Comparison of ENCODE assay signal across 1 cellular context in the genomic region with DNA sequence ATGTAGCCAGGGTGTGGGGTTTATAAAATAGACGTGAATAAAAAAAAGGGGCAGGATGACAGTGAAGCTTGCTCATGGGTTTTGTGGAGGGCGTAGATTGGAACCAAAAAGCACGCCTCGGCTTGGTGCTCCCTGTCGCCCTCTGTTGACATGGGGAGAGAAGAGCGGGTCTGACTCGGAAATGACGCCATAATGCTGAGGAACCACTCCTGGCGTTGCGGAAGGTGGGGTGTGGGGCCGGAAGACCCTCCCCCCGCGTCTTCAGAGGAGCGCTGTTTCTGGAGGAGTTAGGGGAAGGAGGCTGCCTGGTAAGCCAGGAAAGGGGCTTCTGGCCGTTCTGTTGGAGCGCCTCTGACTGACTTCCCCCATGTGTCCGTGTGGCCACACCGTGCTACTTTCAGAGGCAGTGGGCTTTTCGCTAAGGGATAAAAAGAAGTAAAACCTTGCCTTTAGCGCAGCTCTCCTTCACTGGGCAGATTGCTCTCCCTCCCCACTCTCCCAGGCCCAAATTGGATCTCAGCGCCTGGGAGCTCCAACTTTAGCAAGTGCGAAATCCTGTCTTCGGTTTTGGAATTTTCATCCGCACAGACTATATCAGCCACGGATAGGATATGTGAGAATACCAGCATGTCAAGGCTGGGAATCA.
TF ChIP-seq lines count a peak whose summit lies in the region.

No MANE protein-coding gene starts in this region.

TF ChIP-seq in A549, 52 proteins besides CTCF, POLR2A, EP300 and RAD21 (continued from another document):
- TF ChIP-seq MAZ (IDR thresholded peaks at IDR 0.05; ENCODE audit: borderline replicate concordance, low read depth, low read length) = no peak
- peak in 1 of 2 experiments; percentile 49; a peak in 2 of 5 replicates for TF ChIP-seq JUN (IDR thresholded peaks at IDR 0.05)
- TF ChIP-seq TFCP2L1 (CRISPR knock-in tag; IDR thresholded peaks at IDR 0.05) = no peak
- TF ChIP-seq, protein P1, sequence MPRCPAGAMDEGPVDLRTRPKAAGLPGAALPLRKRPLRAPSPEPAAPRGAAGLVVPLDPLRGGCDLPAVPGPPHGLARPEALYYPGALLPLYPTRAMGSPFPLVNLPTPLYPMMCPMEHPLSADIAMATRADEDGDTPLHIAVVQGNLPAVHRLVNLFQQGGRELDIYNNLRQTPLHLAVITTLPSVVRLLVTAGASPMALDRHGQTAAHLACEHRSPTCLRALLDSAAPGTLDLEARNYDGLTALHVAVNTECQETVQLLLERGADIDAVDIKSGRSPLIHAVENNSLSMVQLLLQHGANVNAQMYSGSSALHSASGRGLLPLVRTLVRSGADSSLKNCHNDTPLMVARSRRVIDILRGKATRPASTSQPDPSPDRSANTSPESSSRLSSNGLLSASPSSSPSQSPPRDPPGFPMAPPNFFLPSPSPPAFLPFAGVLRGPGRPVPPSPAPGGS (IDR thresholded peaks at IDR 0.05) = 0 out of 3 replicates have a peak, but pooled peaks have one; percentile 45
- TF ChIP-seq POLR2AphosphoS2 (conservative IDR thresholded peaks at IDR 0.05; ENCODE audit: low read length) = no peak
- TF ChIP-seq, protein P2, sequence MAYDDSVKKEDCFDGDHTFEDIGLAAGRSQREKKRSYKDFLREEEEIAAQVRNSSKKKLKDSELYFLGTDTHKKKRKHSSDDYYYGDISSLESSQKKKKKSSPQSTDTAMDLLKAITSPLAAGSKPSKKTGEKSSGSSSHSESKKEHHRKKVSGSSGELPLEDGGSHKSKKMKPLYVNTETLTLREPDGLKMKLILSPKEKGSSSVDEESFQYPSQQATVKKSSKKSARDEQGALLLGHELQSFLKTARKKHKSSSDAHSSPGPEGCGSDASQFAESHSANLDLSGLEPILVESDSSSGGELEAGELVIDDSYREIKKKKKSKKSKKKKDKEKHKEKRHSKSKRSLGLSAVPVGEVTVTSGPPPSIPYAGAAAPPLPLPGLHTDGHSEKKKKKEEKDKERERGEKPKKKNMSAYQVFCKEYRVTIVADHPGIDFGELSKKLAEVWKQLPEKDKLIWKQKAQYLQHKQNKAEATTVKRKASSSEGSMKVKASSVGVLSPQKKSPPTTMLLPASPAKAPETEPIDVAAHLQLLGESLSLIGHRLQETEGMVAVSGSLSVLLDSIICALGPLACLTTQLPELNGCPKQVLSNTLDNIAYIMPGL (CRISPR knock-in tag; IDR thresholded peaks at IDR 0.05; ENCODE audit: borderline replicate concordance) = no peak
- peak; percentile 52; the same call in 1 of the 2 replicates for TF ChIP-seq PHF8 (IDR thresholded peaks at IDR 0.05; ENCODE audit: borderline replicate concordance, low read depth)
- TF ChIP-seq, protein P3, sequence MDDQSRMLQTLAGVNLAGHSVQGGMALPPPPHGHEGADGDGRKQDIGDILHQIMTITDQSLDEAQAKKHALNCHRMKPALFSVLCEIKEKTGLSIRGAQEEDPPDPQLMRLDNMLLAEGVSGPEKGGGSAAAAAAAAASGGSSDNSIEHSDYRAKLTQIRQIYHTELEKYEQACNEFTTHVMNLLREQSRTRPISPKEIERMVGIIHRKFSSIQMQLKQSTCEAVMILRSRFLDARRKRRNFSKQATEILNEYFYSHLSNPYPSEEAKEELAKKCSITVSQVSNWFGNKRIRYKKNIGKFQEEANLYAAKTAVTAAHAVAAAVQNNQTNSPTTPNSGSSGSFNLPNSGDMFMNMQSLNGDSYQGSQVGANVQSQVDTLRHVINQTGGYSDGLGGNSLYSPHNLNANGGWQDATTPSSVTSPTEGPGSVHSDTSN (IDR thresholded peaks at IDR 0.05) = no peak
- TF ChIP-seq CEBPB (IDR thresholded peaks at IDR 0.05) = no peak
- TF ChIP-seq, protein P4, sequence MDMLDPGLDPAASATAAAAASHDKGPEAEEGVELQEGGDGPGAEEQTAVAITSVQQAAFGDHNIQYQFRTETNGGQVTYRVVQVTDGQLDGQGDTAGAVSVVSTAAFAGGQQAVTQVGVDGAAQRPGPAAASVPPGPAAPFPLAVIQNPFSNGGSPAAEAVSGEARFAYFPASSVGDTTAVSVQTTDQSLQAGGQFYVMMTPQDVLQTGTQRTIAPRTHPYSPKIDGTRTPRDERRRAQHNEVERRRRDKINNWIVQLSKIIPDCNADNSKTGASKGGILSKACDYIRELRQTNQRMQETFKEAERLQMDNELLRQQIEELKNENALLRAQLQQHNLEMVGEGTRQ (IDR thresholded peaks at IDR 0.05) = no peak
- no peak for TF ChIP-seq CHD2 (IDR thresholded peaks at IDR 0.05; ENCODE audit: low read length, partially characterized antibody)
- no peak for TF ChIP-seq RARB (CRISPR knock-in tag; IDR thresholded peaks at IDR 0.05)
- no peak for TF ChIP-seq RFX5 (IDR thresholded peaks at IDR 0.05)
- TF ChIP-seq, protein P5, sequence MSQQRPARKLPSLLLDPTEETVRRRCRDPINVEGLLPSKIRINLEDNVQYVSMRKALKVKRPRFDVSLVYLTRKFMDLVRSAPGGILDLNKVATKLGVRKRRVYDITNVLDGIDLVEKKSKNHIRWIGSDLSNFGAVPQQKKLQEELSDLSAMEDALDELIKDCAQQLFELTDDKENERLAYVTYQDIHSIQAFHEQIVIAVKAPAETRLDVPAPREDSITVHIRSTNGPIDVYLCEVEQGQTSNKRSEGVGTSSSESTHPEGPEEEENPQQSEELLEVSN (IDR thresholded peaks at IDR 0.05; ENCODE audit: borderline replicate concordance, low read depth) = no peak
TF ChIP-seq in A549: peak in this region for 6.
